In genomic region chr14:99579077-99579836, GRCh38 we compare ENCODE assay signal across 11 cellular contexts. TPM values are rescaled to one million over a fixed set of nuclear protein-coding genes. Genes with fewer than 3 reads are reported as not detected.
DNase-seq lines count a peak whose midpoint lies in the region; ATAC-seq and TF ChIP-seq lines count a peak whose summit lies in the region.
"Had no signal": no experiment of that assay in that cellular context is flagged by ENCODE, and none has a peak within 500 bp of the region (broad histone marks: within the 10 kb centered on the region; RNA-seq: fewer than 3 reads in every experiment).

No MANE protein-coding gene starts in this region.

- peak; percentile 43 for ATAC-seq in lung (ENCODE audit: insufficient read depth, low FRiP score)
- no peak for ATAC-seq in activated CD8-positive, alpha-beta memory T cell treated with anti-CD3 and anti-CD28 coated beads, Interleukin-2, amount 10 ng/mL, durations not matched to agents 7 days and 5 days

- H3K4me1 ChIP-seq in HUES48 (ENCODE audit: control insufficient read depth, insufficient read depth, low read length) (peaks cover 30% of the 10 kb centered on the region), breast epithelium (peaks cover 14 to 29% of the 10 kb centered on the region in 2 donors), lung (ENCODE audit: control insufficient read depth in 2 of 2, insufficient read depth in 2 of 2, low read length in 2 of 2) (peaks cover 10 to 57% of the 10 kb centered on the region in 2 donors), thyroid gland (peaks cover 56 to 70% of the 10 kb centered on the region in 2 donors)

- TF ChIP-seq POLR2A in breast epithelium (IDR thresholded peaks at IDR 0.05) (no peak), thyroid gland (IDR thresholded peaks at IDR 0.05) (no peak)

- H3K4me3 ChIP-seq in HUES48 (ENCODE audit: low read depth, low read length) (no peak overlapping the region), breast epithelium (peak overlapping the region in 1 of 3 donors; percentile 3), lung (no peak overlapping the region), thyroid gland (replicated peaks in 1 of 3) (no peak overlapping the region)

- no peaks in the 10 kb centered on the region for H3K36me3 Mint-ChIP-seq in activated CD8-positive, alpha-beta memory T cell treated with anti-CD3 and anti-CD28 coated beads, Interleukin-2, amount 10 ng/mL, durations not matched to agents 7 days and 5 days

- CTCF ChIA-PET in activated CD8-positive, alpha-beta memory T cell treated with anti-CD3 and anti-CD28 coated beads, Interleukin-2, amount 10 ng/mL, durations not matched to agents 7 days and 5 days (lab: Charles Lee): interaction anchor here (1.2 kb wide), 1 partner anchor 67 kb away, joined by 3 read pairs; no protein-coding TSS in a partner anchor

- H3K9me3 Mint-ChIP-seq in activated CD8-positive, alpha-beta memory T cell treated with anti-CD3 and anti-CD28 coated beads, Interleukin-2, amount 10 ng/mL, durations not matched to agents 7 days and 5 days (ENCODE audit: low read depth): no peaks in the 10 kb centered on the region

- no peaks in the 10 kb centered on the region for H3K27me3 ChIP-seq in HUES48 (ENCODE audit: control insufficient read depth, insufficient read depth, low read length)
- no peaks in the 10 kb centered on the region for H3K27me3 ChIP-seq in breast epithelium
- no peaks in the 10 kb centered on the region for H3K27me3 ChIP-seq in lung (ENCODE audit: control insufficient read depth, insufficient read depth)
- H3K27me3 ChIP-seq in thyroid gland: no peaks in the 10 kb centered on the region

- H3K4me1 Mint-ChIP-seq in activated CD8-positive, alpha-beta memory T cell treated with anti-CD3 and anti-CD28 coated beads, Interleukin-2, amount 10 ng/mL, durations not matched to agents 7 days and 5 days: no peaks in the 10 kb centered on the region

- DNase-seq in breast epithelium (ENCODE audit: low spot score in 2 of 2): peak; percentile 88 to 92
- peak; percentile 81 for DNase-seq in lung (ENCODE audit: low spot score)
- peak; percentile 95 to 96 for DNase-seq in thyroid gland
- no peak for DNase-seq in middle frontal gyrus (ENCODE audit: extremely low spot score, low spot score)
- no peak for DNase-seq in activated CD8-positive, alpha-beta memory T cell treated with anti-CD3 and anti-CD28 coated beads, Interleukin-2, amount 10 ng/mL, durations not matched to agents 7 days and 5 days
- no peak for DNase-seq in SHP77 (lab: John Stamatoyannopoulos, UW)
- no peak for DNase-seq in GOT3 (lab: John Stamatoyannopoulos, UW)
- DNase-seq: activated naive CD4-positive, alpha-beta T cell; NCI-H524; stimulated activated CD4-positive, alpha-beta T cell treated with anti-CD3 and anti-CD28 coated beads, Interleukin-2, amount 100 ng/mL, for 48 hours had no signal

- intact Hi-C loops in breast epithelium (cut with DNase I; ENCODE audit: low total_unique reads): no loop called here
- intact Hi-C loops in thyroid gland (cut with DNase I): no loop called here

- no peak for TF ChIP-seq CTCF in breast epithelium (IDR thresholded peaks at IDR 0.05)
- TF ChIP-seq CTCF in lung (IDR thresholded peaks at IDR 0.05; ENCODE audit: control extremely low read depth, extremely low read depth): no peak
- TF ChIP-seq CTCF in thyroid gland (IDR thresholded peaks at IDR 0.05): no peak

- peak overlapping the region; percentile 67 for H3K27ac ChIP-seq in HUES48 (ENCODE audit: low read depth, low read length)
- H3K27ac ChIP-seq in breast epithelium: peak overlapping the region; percentile 89 to 92
- H3K27ac ChIP-seq in lung (ENCODE audit: low read depth in 1 of 2, low read length in 1 of 2): peak overlapping the region; percentile 75 to 87
- H3K27ac ChIP-seq in thyroid gland: peak overlapping the region; percentile 84 to 92 (median 90)

- no peak overlapping the region for H3K9ac ChIP-seq in HUES48 (ENCODE audit: low read depth, low read length)

- H3K27me3 Mint-ChIP-seq in activated CD8-positive, alpha-beta memory T cell treated with anti-CD3 and anti-CD28 coated beads, Interleukin-2, amount 10 ng/mL, durations not matched to agents 7 days and 5 days: no peaks in the 10 kb centered on the region

- WGBS in lung, 2 donors: 66 to 79% methylated on average over 11 of the region's 11 CpGs
- 52% methylated on average over 7 to 10 of the region's 11 CpGs for WGBS in thyroid gland, 2 donors

- H3K4me3 Mint-ChIP-seq in activated CD8-positive, alpha-beta memory T cell treated with anti-CD3 and anti-CD28 coated beads, Interleukin-2, amount 10 ng/mL, durations not matched to agents 7 days and 5 days: no peak overlapping the region

- H3K36me3 ChIP-seq in HUES48 (ENCODE audit: control insufficient read depth, insufficient read depth, low read length) (no peaks in the 10 kb centered on the region), breast epithelium (no peaks in the 10 kb centered on the region), lung (ENCODE audit: control insufficient read depth in 2 of 2, insufficient read depth in 2 of 2, low read length in 2 of 2) (peaks cover 0 to 2% of the 10 kb centered on the region in 2 donors), thyroid gland (no peaks in the 10 kb centered on the region)

- H3K27ac Mint-ChIP-seq in activated CD8-positive, alpha-beta memory T cell treated with anti-CD3 and anti-CD28 coated beads, Interleukin-2, amount 10 ng/mL, durations not matched to agents 7 days and 5 days: no peak overlapping the region

- H3K9me3 ChIP-seq in HUES48 (ENCODE audit: control insufficient read depth, insufficient read depth, low read length) (no peaks in the 10 kb centered on the region), breast epithelium (no peaks in the 10 kb centered on the region), lung (ENCODE audit: control insufficient read depth in 2 of 2, insufficient read depth in 1 of 2, low read length in 1 of 2) (no peaks in the 10 kb centered on the region), thyroid gland (no peaks in the 10 kb centered on the region)

RNA-seq across cellular contexts. Expression of gene CCDC85C, which starts 24.8 kb away (rescaled TPM):
- 1 to 10 TPM; 1.3 to 8.3 (median 4.3) TPM for total RNA-seq in breast epithelium
- 10 to 100 TPM in 1 of 2 donors, 1 to 10 TPM in 1; 2.8 to 19.8 TPM for total RNA-seq in lung
- polyA plus RNA-seq in lung: 10 to 100 TPM; 16.0 to 19.2 TPM
- 10 to 100 TPM in 3 of 4 donors, 1 to 10 TPM in 1; 8.6 to 28.3 (median 17.3) TPM for total RNA-seq in thyroid gland
- 1 to 10 TPM; 7.1 to 9.1 TPM for total RNA-seq in activated CD8-positive, alpha-beta memory T cell treated with anti-CD3 and anti-CD28 coated beads, Interleukin-2, amount 10 ng/mL, durations not matched to agents 7 days and 5 days

Comparison
In these comparisons a context has a peak if more than half of its experiments do, and no peak if none do; other contexts are left out.
1. DNase-seq: peak in breast epithelium (2 of 2), lung (single experiment) and thyroid gland (2 of 2); none in middle frontal gyrus (single experiment), activated CD8-positive, alpha-beta memory T cell treated with anti-CD3 and anti-CD28 coated beads, Interleukin-2, amount 10 ng/mL, durations not matched to agents 7 days and 5 days (single experiment), SHP77 (0 of 2) and GOT3 (single experiment).
2. Peak in every context shown above with its lines, with median percentiles within 50 percentile points of each other: H3K27ac ChIP-seq.